1 cellular context compared by ENCODE assay signal in the genomic region with DNA sequence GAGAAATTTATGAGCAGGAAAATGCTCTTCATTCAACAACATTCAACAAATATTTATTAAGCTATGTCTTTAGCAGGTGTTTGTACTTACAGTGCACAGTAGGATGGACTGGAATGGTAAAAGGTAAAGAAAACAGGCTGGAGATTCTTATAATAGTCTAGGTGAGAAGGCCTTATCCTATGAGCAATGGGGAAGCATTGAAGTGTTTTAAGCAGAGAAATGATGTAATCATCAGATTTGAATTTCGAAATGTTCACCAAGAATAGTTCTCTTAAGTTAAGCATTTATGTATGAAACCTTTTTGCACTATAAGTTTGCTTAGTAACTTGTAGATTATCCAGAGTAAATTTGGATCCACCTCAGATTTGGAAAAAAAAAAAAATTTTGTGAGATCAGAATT.
TF ChIP-seq lines count a peak whose summit lies in the region.

No MANE protein-coding gene starts in this region.

TF ChIP-seq in K562, 482 proteins besides CTCF, POLR2A, EP300 and RAD21 (continued from another document):
- TF ChIP-seq, protein P1, sequence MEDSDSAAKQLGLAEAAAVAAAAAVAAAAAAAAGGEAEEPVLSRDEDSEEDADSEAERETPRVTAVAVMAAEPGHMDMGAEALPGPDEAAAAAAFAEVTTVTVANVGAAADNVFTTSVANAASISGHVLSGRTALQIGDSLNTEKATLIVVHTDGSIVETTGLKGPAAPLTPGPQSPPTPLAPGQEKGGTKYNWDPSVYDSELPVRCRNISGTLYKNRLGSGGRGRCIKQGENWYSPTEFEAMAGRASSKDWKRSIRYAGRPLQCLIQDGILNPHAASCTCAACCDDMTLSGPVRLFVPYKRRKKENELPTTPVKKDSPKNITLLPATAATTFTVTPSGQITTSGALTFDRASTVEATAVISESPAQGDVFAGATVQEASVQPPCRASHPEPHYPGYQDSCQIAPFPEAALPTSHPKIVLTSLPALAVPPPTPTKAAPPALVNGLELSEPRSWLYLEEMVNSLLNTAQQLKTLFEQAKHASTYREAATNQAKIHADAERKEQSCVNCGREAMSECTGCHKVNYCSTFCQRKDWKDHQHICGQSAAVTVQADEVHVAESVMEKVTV (CRISPR knock-in tag; IDR thresholded peaks at IDR 0.05): no peak
- TF ChIP-seq ZNF354B (CRISPR knock-in tag; IDR thresholded peaks at IDR 0.05) (no peak), HINFP (tag; conservative IDR thresholded peaks at IDR 0.05; ENCODE audit: low read depth) (no peak)
